31 cellular contexts compared by ENCODE assay signal in the genomic region with DNA sequence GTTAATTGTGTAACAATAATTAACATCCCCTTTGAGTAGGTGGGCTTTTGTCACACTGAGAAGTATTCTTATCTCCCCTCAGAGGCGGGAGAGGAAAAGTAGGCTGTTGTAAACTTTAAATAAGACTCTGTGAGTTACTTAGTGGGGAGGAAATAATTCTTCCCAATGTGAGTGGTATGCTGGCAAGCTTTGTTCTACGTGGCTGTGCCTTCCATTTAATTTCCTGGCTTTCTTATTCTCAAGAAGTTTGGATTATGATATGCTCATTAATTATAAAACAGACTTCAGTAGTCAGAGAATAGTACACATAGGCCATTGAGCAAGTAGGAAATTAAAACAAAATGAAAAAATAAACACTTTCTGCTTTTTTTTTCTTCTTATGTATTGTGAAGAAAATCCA. TPM values are rescaled to one million over a fixed set of nuclear protein-coding genes. Genes with fewer than 3 reads are reported as not detected.
"Had no signal": no experiment of that assay in that cellular context is flagged by ENCODE, and none has a peak within 500 bp of the region (broad histone marks: within the 10 kb centered on the region; RNA-seq: fewer than 3 reads in every experiment).

No MANE protein-coding gene starts in this region.

- H3K9me3 ChIP-seq: ascending aorta, mucosa of descending colon, neutrophil, prostate gland, sigmoid colon, thyroid gland, upper lobe of left lung had no signal

- ATAC-seq: left ventricle myocardium superior; mucosa of descending colon; natural killer cell treated with Interleukin-12 subunit alpha and Interleukin-12 subunit beta and Interleukin-15 and Interleukin-18, amount 100 ng/mL, for 72 hours; stimulated activated effector memory CD8-positive, alpha-beta T cell treated with anti-CD3 and anti-CD28 coated beads, Interleukin-12 subunit alpha, Interleukin-12 subunit beta, amount 100 ng/mL, for 72 hours; T-helper 17 cell; WTC11 had no signal

- H3K27me3 Mint-ChIP-seq: activated CD4-positive, alpha-beta memory T cell treated with anti-CD3 and anti-CD28 coated beads, Interleukin-2, amount 10 ng/mL, durations not matched to agents 7 days and 5 days; activated CD4-positive, alpha-beta T cell treated with anti-CD3 and anti-CD28 coated beads, Interleukin-2, amount 10 ng/mL, durations not matched to agents 7 days and 5 days; activated naive CD4-positive, alpha-beta T cell treated with anti-CD3 and anti-CD28 coated beads, Interleukin-2, amount 10 ng/mL, durations not matched to agents 7 days and 5 days; activated naive CD8-positive, alpha-beta T cell treated with anti-CD3 and anti-CD28 coated beads, Interleukin-2, amount 10 ng/mL, durations not matched to agents 7 days and 5 days; activated T-cell treated with anti-CD3 and anti-CD28 coated beads, Interleukin-2, amount 50 U/mL, for 24 hours; natural killer cell treated with Interleukin-12 subunit alpha and Interleukin-12 subunit beta and Interleukin-15 and Interleukin-18, amount 100 ng/mL, for 72 hours; stimulated activated naive CD8-positive, alpha-beta T cell treated with anti-CD3 and anti-CD28 coated beads, Interleukin-15, Interleukin-2, amounts not matched to agents 100 ng/mL and 50 ng/mL, for 24 hours; T-helper 17 cell had no signal

- H3K4me3 Mint-ChIP-seq: activated CD4-positive, alpha-beta memory T cell treated with anti-CD3 and anti-CD28 coated beads, Interleukin-2, amount 10 ng/mL, durations not matched to agents 7 days and 5 days; activated CD4-positive, alpha-beta T cell treated with anti-CD3 and anti-CD28 coated beads, Interleukin-2, amount 10 ng/mL, durations not matched to agents 7 days and 5 days; activated naive CD4-positive, alpha-beta T cell treated with anti-CD3 and anti-CD28 coated beads, Interleukin-2, amount 10 ng/mL, durations not matched to agents 7 days and 5 days; activated naive CD8-positive, alpha-beta T cell treated with anti-CD3 and anti-CD28 coated beads, Interleukin-2, amount 10 ng/mL, durations not matched to agents 7 days and 5 days; activated T-cell treated with anti-CD3 and anti-CD28 coated beads, Interleukin-2, amount 50 U/mL, for 24 hours; dendritic cell treated with granulocyte-macrophage colony-stimulating factor and Interleukin-4, amounts not matched to agents 40 ng/mL and 50 ng/mL, for 4 days; natural killer cell treated with Interleukin-12 subunit alpha and Interleukin-12 subunit beta and Interleukin-15 and Interleukin-18, amount 100 ng/mL, for 72 hours; stimulated activated effector memory CD8-positive, alpha-beta T cell treated with anti-CD3 and anti-CD28 coated beads, Interleukin-12 subunit alpha, Interleukin-12 subunit beta, amount 100 ng/mL, for 72 hours; stimulated activated naive CD8-positive, alpha-beta T cell treated with anti-CD3 and anti-CD28 coated beads, Interleukin-15, Interleukin-2, amounts not matched to agents 100 ng/mL and 50 ng/mL, for 24 hours; T-helper 17 cell; WTC11 had no signal

- H3K9me3 Mint-ChIP-seq: activated CD4-positive, alpha-beta memory T cell treated with anti-CD3 and anti-CD28 coated beads, Interleukin-2, amount 10 ng/mL, durations not matched to agents 7 days and 5 days; activated CD4-positive, alpha-beta T cell treated with anti-CD3 and anti-CD28 coated beads, Interleukin-2, amount 10 ng/mL, durations not matched to agents 7 days and 5 days; activated naive CD4-positive, alpha-beta T cell treated with anti-CD3 and anti-CD28 coated beads, Interleukin-2, amount 10 ng/mL, durations not matched to agents 7 days and 5 days; activated naive CD8-positive, alpha-beta T cell treated with anti-CD3 and anti-CD28 coated beads, Interleukin-2, amount 10 ng/mL, durations not matched to agents 7 days and 5 days; activated T-cell treated with anti-CD3 and anti-CD28 coated beads, Interleukin-2, amount 50 U/mL, for 24 hours; dendritic cell treated with granulocyte-macrophage colony-stimulating factor and Interleukin-4, amounts not matched to agents 40 ng/mL and 50 ng/mL, for 4 days; WTC11 had no signal

- H3K36me3 Mint-ChIP-seq: activated naive CD4-positive, alpha-beta T cell treated with anti-CD3 and anti-CD28 coated beads, Interleukin-2, amount 10 ng/mL, durations not matched to agents 7 days and 5 days; activated naive CD8-positive, alpha-beta T cell treated with anti-CD3 and anti-CD28 coated beads, Interleukin-2, amount 10 ng/mL, durations not matched to agents 7 days and 5 days; natural killer cell treated with Interleukin-12 subunit alpha and Interleukin-12 subunit beta and Interleukin-15 and Interleukin-18, amount 100 ng/mL, for 72 hours; stimulated activated effector memory CD8-positive, alpha-beta T cell treated with anti-CD3 and anti-CD28 coated beads, Interleukin-12 subunit alpha, Interleukin-12 subunit beta, amount 100 ng/mL, for 72 hours; WTC11 had no signal

- H3K4me1 Mint-ChIP-seq: activated CD4-positive, alpha-beta memory T cell treated with anti-CD3 and anti-CD28 coated beads, Interleukin-2, amount 10 ng/mL, durations not matched to agents 7 days and 5 days; activated CD4-positive, alpha-beta T cell treated with anti-CD3 and anti-CD28 coated beads, Interleukin-2, amount 10 ng/mL, durations not matched to agents 7 days and 5 days; activated naive CD4-positive, alpha-beta T cell treated with anti-CD3 and anti-CD28 coated beads, Interleukin-2, amount 10 ng/mL, durations not matched to agents 7 days and 5 days; activated naive CD8-positive, alpha-beta T cell treated with anti-CD3 and anti-CD28 coated beads, Interleukin-2, amount 10 ng/mL, durations not matched to agents 7 days and 5 days; stimulated activated effector memory CD8-positive, alpha-beta T cell treated with anti-CD3 and anti-CD28 coated beads, Interleukin-12 subunit alpha, Interleukin-12 subunit beta, amount 100 ng/mL, for 72 hours; T-helper 17 cell had no signal

- DNase-seq: activated CD4-positive, alpha-beta memory T cell treated with anti-CD3 and anti-CD28 coated beads, Interleukin-2, amount 10 ng/mL, durations not matched to agents 7 days and 5 days; activated CD4-positive, alpha-beta T cell treated with anti-CD3 and anti-CD28 coated beads for 1 hour; activated CD4-positive, alpha-beta T cell treated with anti-CD3 and anti-CD28 coated beads, Interleukin-2, amount 10 ng/mL, durations not matched to agents 7 days and 5 days; activated CD8-positive, alpha-beta memory T cell treated with anti-CD3 and anti-CD28 coated beads, Interleukin-2, amount 50 U/mL, for 48 hours; activated gamma-delta T cell; activated naive CD4-positive, alpha-beta T cell treated with anti-CD3 and anti-CD28 coated beads, Interleukin-2, amount 10 ng/mL, durations not matched to agents 7 days and 5 days; activated naive CD8-positive, alpha-beta T cell treated with anti-CD3 and anti-CD28 coated beads, Interleukin-2, amount 10 ng/mL, durations not matched to agents 7 days and 5 days; activated T-cell treated with anti-CD3 and anti-CD28 coated beads, Interleukin-2, amount 50 U/mL, for 24 hours; brain microvascular endothelial cell; effector CD4-positive, alpha-beta T cell; glutamatergic neuron; islet precursor cell; left ventricle myocardium superior; mucosa of descending colon; retina; sigmoid colon; small intestine; stimulated activated CD4-positive, alpha-beta T cell treated with anti-CD3 and anti-CD28 coated beads, Interleukin-4, amount 100 ng/mL, for 24 hours; T-helper 17 cell; T1000; thyroid gland; upper lobe of left lung had no signal

- H3K27me3 ChIP-seq: ascending aorta, neutrophil, sigmoid colon, thyroid gland, upper lobe of left lung had no signal

- H3K4me3 ChIP-seq: ascending aorta, mucosa of descending colon, prostate gland, sigmoid colon, thyroid gland, upper lobe of left lung had no signal

- H3K27ac Mint-ChIP-seq: activated CD4-positive, alpha-beta memory T cell treated with anti-CD3 and anti-CD28 coated beads, Interleukin-2, amount 10 ng/mL, durations not matched to agents 7 days and 5 days; activated CD4-positive, alpha-beta T cell treated with anti-CD3 and anti-CD28 coated beads, Interleukin-2, amount 10 ng/mL, durations not matched to agents 7 days and 5 days; activated naive CD4-positive, alpha-beta T cell treated with anti-CD3 and anti-CD28 coated beads, Interleukin-2, amount 10 ng/mL, durations not matched to agents 7 days and 5 days; activated naive CD8-positive, alpha-beta T cell treated with anti-CD3 and anti-CD28 coated beads, Interleukin-2, amount 10 ng/mL, durations not matched to agents 7 days and 5 days; activated T-cell treated with anti-CD3 and anti-CD28 coated beads, Interleukin-2, amount 50 U/mL, for 24 hours; dendritic cell treated with granulocyte-macrophage colony-stimulating factor and Interleukin-4, amounts not matched to agents 40 ng/mL and 50 ng/mL, for 4 days; natural killer cell treated with Interleukin-12 subunit alpha and Interleukin-12 subunit beta and Interleukin-15 and Interleukin-18, amount 100 ng/mL, for 72 hours; stimulated activated effector memory CD8-positive, alpha-beta T cell treated with anti-CD3 and anti-CD28 coated beads, Interleukin-12 subunit alpha, Interleukin-12 subunit beta, amount 100 ng/mL, for 72 hours; stimulated activated naive CD8-positive, alpha-beta T cell treated with anti-CD3 and anti-CD28 coated beads, Interleukin-15, Interleukin-2, amounts not matched to agents 100 ng/mL and 50 ng/mL, for 24 hours; T-helper 17 cell; WTC11 had no signal

- H3K4me1 ChIP-seq: prostate gland, sigmoid colon, thyroid gland, upper lobe of left lung had no signal

- H3K27ac ChIP-seq: ascending aorta, brain microvascular endothelial cell, neutrophil, prostate gland, sigmoid colon, thyroid gland had no signal

- H3K36me3 ChIP-seq: ascending aorta, brain microvascular endothelial cell, neutrophil, prostate gland, sigmoid colon, thyroid gland, upper lobe of left lung had no signal

RNA-seq across cellular contexts. Expression of a gene that starts 19.1 kb away (rescaled TPM):
- total RNA-seq: activated CD4-positive, alpha-beta memory T cell treated with anti-CD3 and anti-CD28 coated beads, Interleukin-2, amount 10 ng/mL, durations not matched to agents 7 days and 5 days; activated CD4-positive, alpha-beta T cell treated with anti-CD3 and anti-CD28 coated beads, Interleukin-2, amount 10 ng/mL, durations not matched to agents 7 days and 5 days; activated naive CD8-positive, alpha-beta T cell treated with anti-CD3 and anti-CD28 coated beads, Interleukin-2, amount 10 ng/mL, durations not matched to agents 7 days and 5 days; lung microvascular endothelial cell; natural killer cell treated with Interleukin-12 subunit alpha and Interleukin-12 subunit beta and Interleukin-15 and Interleukin-18, amount 100 ng/mL, for 72 hours; T-helper 17 cell had no signal
